Comparison of ENCODE assay signal across 11 cellular contexts in the genomic region with DNA sequence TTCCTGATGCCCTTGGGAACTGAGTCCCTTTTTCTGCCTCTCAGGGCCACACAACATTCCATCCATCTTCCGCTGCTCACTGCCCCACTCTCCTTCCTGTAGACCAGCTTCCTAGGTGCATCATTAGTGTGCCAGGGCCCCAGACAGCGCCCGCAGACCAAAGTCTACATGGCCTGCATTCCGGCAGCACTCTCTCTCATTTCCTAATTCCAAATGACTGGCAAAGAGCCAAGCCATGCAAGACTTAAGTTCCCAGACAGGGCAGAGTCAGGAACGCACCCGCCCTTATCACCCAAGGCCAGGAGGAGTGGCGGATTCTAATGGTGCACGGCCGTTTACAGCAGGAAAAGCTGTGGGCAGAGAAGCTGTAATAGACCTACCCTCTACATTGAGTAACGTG.
A peak's percentile ranks its signal among the peaks of the same experiment; 100 is the strongest.
DNase-seq lines count a peak whose midpoint lies in the region; ATAC-seq, FAIRE-seq and TF ChIP-seq lines count a peak whose summit lies in the region.
"Had no signal": no experiment of that assay in that cellular context is flagged by ENCODE, and none has a peak within 500 bp of the region (broad histone marks: within the 10 kb centered on the region; RNA-seq: fewer than 3 reads in every experiment).

No MANE protein-coding gene starts in this region.

- CTCF ChIA-PET in A673 (lab: Charles Lee), result no interaction called here

- ATAC-seq in left lung (peak; percentile 79), HG03175 (IDR thresholded peaks at IDR 0.05; ENCODE audit: unreplicated experiment) (no peak), HG02885 (IDR thresholded peaks at IDR 0.05; ENCODE audit: poor library complexity, unreplicated experiment) (no peak)

- no peak for TF ChIP-seq CTCF in A673 (conservative IDR thresholded peaks at IDR 0.05; ENCODE audit: low read depth, low read length)
- no peak for TF ChIP-seq CTCF in bronchial epithelial cell (IDR thresholded peaks at IDR 0.05; ENCODE audit: insufficient read depth, low read length, severe bottlenecking)
- no peak for TF ChIP-seq CTCF in left lung (IDR thresholded peaks at IDR 0.05)

- intact Hi-C loops in A673 (cut with micrococcal nuclease; ENCODE audit: unreplicated experiment) (no loop called here), left lung (cut with DNase I) (no loop called here)

- H3K4me3 ChIP-seq in A673 (ENCODE audit: low read depth, low read length, poor library complexity, severe bottlenecking), result no peak overlapping the region
- no peak overlapping the region for H3K4me3 ChIP-seq in bronchial epithelial cell (ENCODE audit: low read depth, low read length)
- H3K4me3 ChIP-seq in left lung, result no peak overlapping the region

- H3K27ac ChIP-seq in A673 (ENCODE audit: low read depth, low read length, poor library complexity, severe bottlenecking) (no peak overlapping the region), left lung (no peak overlapping the region), substantia nigra (ENCODE audit: low read depth, low read length, poor library complexity, severe bottlenecking) (no peak overlapping the region)

- POLR2A ChIA-PET in A673 (lab: Charles Lee; ENCODE audit: low non-redundant PET), result no interaction called here

- H3K27me3 ChIP-seq in A673 (replicated peaks; ENCODE audit: insufficient read depth, low read depth, low read length, poor library complexity) (no peaks in the 10 kb centered on the region), bronchial epithelial cell (ENCODE audit: control insufficient read depth, insufficient read depth, low read length) (peaks cover 2% of the 10 kb centered on the region), left lung (no peaks in the 10 kb centered on the region)

- peaks cover 8% of the 10 kb centered on the region for H3K9me3 ChIP-seq in A673 (ENCODE audit: low read depth, low read length, poor library complexity, severe bottlenecking)
- peaks cover 0 to 15% of the 10 kb centered on the region in 2 donors for H3K9me3 ChIP-seq in left lung

- DNase-seq in A673 (ENCODE audit: low spot score) (peak; percentile 28), LoVo (ENCODE audit: low spot score) (peak; percentile 76), bronchial epithelial cell (ENCODE audit: low read depth) (peak; percentile 80), left lung (peak in 1 of 2 donors; percentile 55), substantia nigra (lab: John Stamatoyannopoulos, UW) (no peak), GM19238 (ENCODE audit: insufficient read length, low spot score) (no peak)
- DNase-seq: activated CD4-positive, alpha-beta T cell treated with anti-CD3 and anti-CD28 coated beads for 4 hours; activated naive CD4-positive, alpha-beta T cell treated with anti-CD3 and anti-CD28 coated beads for 36 hours; nucleus accumbens had no signal

- no TSS peak for BruUV-seq in A673 (replicated peaks; lab: Mats Ljungman, UMichigan)

- H3K4me1 ChIP-seq in A673 (ENCODE audit: insufficient read depth, low read length, poor library complexity, severe bottlenecking) (peaks cover 13% of the 10 kb centered on the region), left lung (peaks cover 0 to 12% of the 10 kb centered on the region in 2 donors)

- no peak for FAIRE-seq in bronchial epithelial cell (lab: Jason Lieb, UNC)

- H3K36me3 ChIP-seq in A673 (ENCODE audit: insufficient read depth, low read length, poor library complexity, severe bottlenecking) (no peaks in the 10 kb centered on the region), bronchial epithelial cell (ENCODE audit: control insufficient read depth, insufficient read depth, low read length) (no peaks in the 10 kb centered on the region), left lung (no peaks in the 10 kb centered on the region)

Comparison
In these comparisons a context has a peak if more than half of its experiments do, and no peak if none do; other contexts are left out.
1. DNase-seq: peak in A673 (single experiment), LoVo (single experiment) and bronchial epithelial cell (single experiment); none in substantia nigra (0 of 49) and GM19238 (single experiment).